In genomic region chr4:30717208-30718020, GRCh38 we compare ENCODE assay signal across 8 cellular contexts. TPM values are rescaled to one million over a fixed set of nuclear protein-coding genes. Genes with fewer than 3 reads are reported as not detected.
DNase-seq lines count a peak whose midpoint lies in the region; ATAC-seq, FAIRE-seq and TF ChIP-seq lines count a peak whose summit lies in the region.

No MANE protein-coding gene starts in this region.

- dilution Hi-C loops in endothelial cell of umbilical vein (cut with MboI; ENCODE audit: extremely low pct_ligation_motif_present, low sequenced_read_pairs) = no loop called here

- H3K9me3 Mint-ChIP-seq in HFFc6 (no peaks in the 10 kb centered on the region), memory B cell (no peaks in the 10 kb centered on the region)

- H3K4me3 ChIP-seq in endothelial cell of umbilical vein (replicated peaks in 1 of 3; ENCODE audit: insufficient read depth in 1 of 3, low read depth in 1 of 3, low read length in 3 of 3) = peak overlapping the region; percentile 34 to 53 (median 47)
- H3K4me3 ChIP-seq in thoracic aorta = peak overlapping the region; percentile 83

- H3K36me3 Mint-ChIP-seq in HFFc6 (ENCODE audit: low read depth) (no peaks in the 10 kb centered on the region), memory B cell (no peaks in the 10 kb centered on the region)

- H3K4me1 ChIP-seq in endothelial cell of umbilical vein (ENCODE audit: control insufficient read depth, extremely low read depth, insufficient read depth, low read length) = peaks cover 17% of the 10 kb centered on the region
- no peaks in the 10 kb centered on the region for H3K4me1 ChIP-seq in thoracic aorta (ENCODE audit: control insufficient read depth in 1 of 2, low read depth in 2 of 2)

- H3K9me3 ChIP-seq in endothelial cell of umbilical vein (replicated peaks; ENCODE audit: control insufficient read depth, insufficient read depth, low read length) (no peaks in the 10 kb centered on the region), thoracic aorta (no peaks in the 10 kb centered on the region)

- H3K27me3 ChIP-seq in endothelial cell of umbilical vein (ENCODE audit: control insufficient read depth in 2 of 2, insufficient read depth in 2 of 2, low read length in 2 of 2) (no peaks in the 10 kb centered on the region), thoracic aorta (replicated peaks; ENCODE audit: insufficient read depth) (no peaks in the 10 kb centered on the region)

- no peak for TF ChIP-seq POLR2A in endothelial cell of umbilical vein (IDR thresholded peaks at IDR 0.05; ENCODE audit: low read depth, low read length)

- H3K27ac Mint-ChIP-seq in HFFc6 = no peak overlapping the region
- no peak overlapping the region for H3K27ac Mint-ChIP-seq in memory B cell

- intact Hi-C loops in endothelial cell of umbilical vein (cut with micrococcal nuclease) = loop anchor here (2.0 to 10.0 kb wide), 8 partner anchors 77 to 1480 kb away; no protein-coding TSS in a partner anchor

- no peaks in the 10 kb centered on the region for H4K20me1 ChIP-seq in endothelial cell of umbilical vein (replicated peaks; ENCODE audit: control insufficient read depth, extremely low read depth, insufficient read depth, low read length)

- H3K36me3 ChIP-seq in endothelial cell of umbilical vein (ENCODE audit: control insufficient read depth in 2 of 2, extremely low read depth in 1 of 2, insufficient read depth in 2 of 2, low read length in 2 of 2) (no peaks in the 10 kb centered on the region), thoracic aorta (no peaks in the 10 kb centered on the region)

- H2AFZ ChIP-seq in endothelial cell of umbilical vein (ENCODE audit: low read depth, low read length) = peak overlapping the region; percentile 72

- CTCF ChIA-PET in endothelial cell of umbilical vein (lab: Charles Lee) = interaction anchor here (0.7 to 2.7 kb wide), 7 partner anchors 10 to 1546 kb away, joined by 3 to 29 read pairs (median 4); no protein-coding TSS in a partner anchor

- peak; percentile 12 for DNase-seq in Daoy (ENCODE audit: low read depth)
- peak; percentile 7 for DNase-seq in HFFc6
- DNase-seq in endothelial cell of umbilical vein (ENCODE audit: low read depth, low spot score) = peak; percentile 84
- DNase-seq in memory B cell (ENCODE audit: low spot score in 2 of 2) = no peak
- DNase-seq in thoracic aorta (ENCODE audit: low spot score) = no peak
- DNase-seq in effector CD4-positive, alpha-beta T cell = no peak

- H3K79me2 ChIP-seq in endothelial cell of umbilical vein (ENCODE audit: control insufficient read depth, insufficient read depth, low read length) = peaks cover 17% of the 10 kb centered on the region

- H3K9me1 ChIP-seq in endothelial cell of umbilical vein (replicated peaks; ENCODE audit: control insufficient read depth, extremely low read depth, insufficient read depth, low read length) = no peaks in the 10 kb centered on the region

- BruUV-seq in endothelial cell of umbilical vein (replicated peaks; lab: Mats Ljungman, UMichigan) = no TSS peak

- H3K4me3 Mint-ChIP-seq in HFFc6 = peak overlapping the region; percentile 85
- peak overlapping the region; percentile 21 for H3K4me3 Mint-ChIP-seq in memory B cell

- H3K4me1 Mint-ChIP-seq in HFFc6 (ENCODE audit: low read depth) (peaks cover 49% of the 10 kb centered on the region), memory B cell (peaks cover 8% of the 10 kb centered on the region)

- H3K27ac ChIP-seq in endothelial cell of umbilical vein (ENCODE audit: insufficient read depth, low read depth, low read length) (peak overlapping the region; percentile 11), thoracic aorta (peak overlapping the region; percentile 94 to 96)

- ATAC-seq in SK-N-SH treated with all-trans-retinoic acid at 6 μM for 48 hours (peak; percentile 27), memory B cell (ENCODE audit: low read depth) (no peak), thoracic aorta (ENCODE audit: insufficient number of reproducible peaks, low FRiP score, low read depth) (no peak), GM21529 (IDR thresholded peaks at IDR 0.05; ENCODE audit: unreplicated experiment) (no peak)

- peak overlapping the region; percentile 62 for H3K9ac ChIP-seq in endothelial cell of umbilical vein (replicated peaks; ENCODE audit: extremely low read depth, insufficient read depth, low read length)

- no peak for FAIRE-seq in endothelial cell of umbilical vein (lab: Jason Lieb, UNC)

- H3K27me3 Mint-ChIP-seq in HFFc6 (ENCODE audit: insufficient read depth) = peaks cover 25% of the 10 kb centered on the region
- peaks cover 14% of the 10 kb centered on the region for H3K27me3 Mint-ChIP-seq in memory B cell

- POLR2A ChIA-PET in endothelial cell of umbilical vein (lab: Charles Lee) = no interaction called here

- TF ChIP-seq CTCF in HFFc6 (IDR thresholded peaks at IDR 0.05) (no peak), endothelial cell of umbilical vein (IDR thresholded peaks at IDR 0.05; ENCODE audit: extremely low read depth in 1 of 2, insufficient read depth in 1 of 2, low read depth in 1 of 2, low read length in 2 of 2) (no peak), thoracic aorta (IDR thresholded peaks at IDR 0.05) (no peak)

- peak overlapping the region; percentile 84 for H3K4me2 ChIP-seq in endothelial cell of umbilical vein (ENCODE audit: insufficient read depth, low read length)

TF ChIP-seq in SK-N-SH treated with all-trans-retinoic acid at 6 μM for 48 hours, 23 proteins besides CTCF, POLR2A, EP300 and RAD21 (continues in another document):
- TF ChIP-seq OSR1 (CRISPR knock-in tag; IDR thresholded peaks at IDR 0.05) (no peak), ZFP30 (CRISPR knock-in tag; IDR thresholded peaks at IDR 0.05) (no peak), ZNF8 (CRISPR knock-in tag; IDR thresholded peaks at IDR 0.05) (no peak), ESRRG (CRISPR knock-in tag; IDR thresholded peaks at IDR 0.05) (no peak), ZFP3 (CRISPR knock-in tag; IDR thresholded peaks at IDR 0.05) (no peak), POU6F1 (CRISPR knock-in tag; IDR thresholded peaks at IDR 0.05; ENCODE audit: borderline replicate concordance, low read depth) (no peak), TOX (CRISPR knock-in tag; IDR thresholded peaks at IDR 0.05; ENCODE audit: borderline replicate concordance) (no peak)

TF ChIP-seq in endothelial cell of umbilical vein, 7 proteins besides CTCF, POLR2A, EP300 and RAD21:
- TF ChIP-seq FOS (IDR thresholded peaks at IDR 0.05; ENCODE audit: borderline replicate concordance, insufficient read depth, low read length) = no peak
- TF ChIP-seq JUN (IDR thresholded peaks at IDR 0.05; ENCODE audit: borderline replicate concordance, insufficient read depth, insufficient read length, low read depth) = no peak
- TF ChIP-seq POLR2AphosphoS5 (IDR thresholded peaks at IDR 0.05; ENCODE audit: insufficient read depth, low read depth, low read length) = no peak

RNA-seq across cellular contexts. Expression of gene PCDH7, which starts 2.8 kb away (rescaled TPM):
- 0.40 and 0.45 TPM in 2 replicates for total RNA-seq in Daoy (2014; rRNA removed; shearing (Covaris generic))
- 1 to 10 TPM in 2 of 6 experiments, under 1 TPM in 3, not detected in 1; 0.02 to 1.1 (median 0.23) TPM for total RNA-seq in HFFc6 (2021; fragmentation: NEBNext Ultra II Directional; extraction: Animal tissue kit (Norgen Biotek cat#: 25700))
- total RNA-seq in endothelial cell of umbilical vein (16.6 and 21.0 TPM in 2 replicates), thoracic aorta (100 to 1,000 TPM; 331 to 435 TPM)
- 9.5 and 11.1 TPM in 2 replicates for polyA plus RNA-seq in endothelial cell of umbilical vein
- 10.1 and 10.3 TPM in 2 replicates for polyA plus RNA-seq in endothelial cell of umbilical vein (2011; cell fraction: cytosol; rRNA removed)
- 13.6 and 13.7 TPM in 2 replicates for polyA plus RNA-seq in endothelial cell of umbilical vein (2011; cell fraction: nucleus; rRNA removed)
- polyA plus RNA-seq in endothelial cell of umbilical vein (2012) = 2.9 and 6.6 TPM in 2 replicates
- polyA minus RNA-seq in endothelial cell of umbilical vein = 33.1 and 35.9 TPM in 2 replicates
- polyA minus RNA-seq in endothelial cell of umbilical vein (2011; cell fraction: cytosol; rRNA and poly(A)+ RNA removed) = 13.4 TPM
- polyA minus RNA-seq in endothelial cell of umbilical vein (2011; cell fraction: nucleus; rRNA and poly(A)+ RNA removed) = 61.7 and 67.5 TPM in 2 replicates

Comparison
In these comparisons a context has a peak if more than half of its experiments do, and no peak if none do; other contexts are left out.
1. DNase-seq: peak in Daoy (single experiment), HFFc6 (single experiment) and endothelial cell of umbilical vein (single experiment); none in memory B cell (0 of 2), thoracic aorta (single experiment) and effector CD4-positive, alpha-beta T cell (single experiment).
2. RNA of gene PCDH7, which starts 2.8 kb away (total RNA-seq): 331 to 435 TPM in thoracic aorta; 16.6 to 21.0 TPM in endothelial cell of umbilical vein, 0.40 to 0.45 TPM in Daoy and 0.02 to 1.1 TPM in HFFc6; every median in the first group is over 10 times any median in the second.